ENCODE assay signal across 26 cellular contexts in genomic region chr9:134933076-134933659, GRCh38. TPM values are rescaled to one million over a fixed set of nuclear protein-coding genes. Genes with fewer than 3 reads are reported as not detected.
"Had no signal": no experiment of that assay in that cellular context is flagged by ENCODE, and none has a peak within 500 bp of the region (broad histone marks: within the 10 kb centered on the region; RNA-seq: fewer than 3 reads in every experiment).

No MANE protein-coding gene starts in this region.

- ATAC-seq: activated T-cell treated with anti-CD3 and anti-CD28 coated beads, Interleukin-2, amount 50 U/mL, for 72 hours; naive thymus-derived CD4-positive, alpha-beta T cell had no signal

- H3K4me3 Mint-ChIP-seq: activated naive CD4-positive, alpha-beta T cell treated with anti-CD3 and anti-CD28 coated beads, Interleukin-2, amount 50 U/mL, for 24 hours; activated T-cell treated with anti-CD3 and anti-CD28 coated beads, Interleukin-2, amount 50 U/mL, for 72 hours; endodermal cell; naive thymus-derived CD4-positive, alpha-beta T cell; T-helper 1 cell treated with Interleukin-12 subunit alpha and Interleukin-12 subunit beta and Interleukin-4 antibody, amounts not matched to agents 30 μg/mL and 1 μg/mL, for 36 hours had no signal

- H3K4me1 Mint-ChIP-seq: activated naive CD4-positive, alpha-beta T cell treated with anti-CD3 and anti-CD28 coated beads, Interleukin-2, amount 50 U/mL, for 24 hours had no signal

- H3K27me3 ChIP-seq: adrenal gland had no signal

- H3K36me3 ChIP-seq: adrenal gland, tibial artery had no signal

- H3K27ac ChIP-seq: adrenal gland, epithelial cell of prostate, tibial artery had no signal

- H3K4me3 ChIP-seq: adrenal gland, tibial artery had no signal

- DNase-seq: activated CD4-positive, alpha-beta T cell treated with anti-CD3 and anti-CD28 coated beads, Interleukin-2, amount 50 U/mL, for 1 hour; activated CD4-positive, CD25-positive, alpha-beta regulatory T cell treated with anti-CD3 and anti-CD28 coated beads, Interleukin-2, amount 50 U/mL, for 72 hours; activated CD8-positive, alpha-beta memory T cell treated with anti-CD3 and anti-CD28 coated beads, Interleukin-2, amount 50 U/mL, for 4 hours; activated gamma-delta T cell; activated T-cell treated with anti-CD3 and anti-CD28 coated beads, Interleukin-2, amount 50 U/mL, for 72 hours; adrenal gland; endodermal cell; foreskin fibroblast; hippocampal formation; mammary epithelial cell; naive thymus-derived CD4-positive, alpha-beta T cell; nucleus accumbens; stimulated activated CD4-positive, alpha-beta T cell treated with anti-CD3 and anti-CD28 coated beads, Interleukin-2, amount 100 ng/mL, for 24 hours; stimulated activated naive CD4-positive, alpha-beta T cell treated with Interleukin-2 at 50 U/mL for 16 hours; substantia nigra; tibial artery had no signal

- H3K9me3 ChIP-seq: adrenal gland, tibial artery had no signal

- H3K27ac Mint-ChIP-seq: activated naive CD4-positive, alpha-beta T cell treated with anti-CD3 and anti-CD28 coated beads, Interleukin-2, amount 50 U/mL, for 24 hours; activated T-cell treated with anti-CD3 and anti-CD28 coated beads, Interleukin-2, amount 50 U/mL, for 72 hours; endodermal cell; naive thymus-derived CD4-positive, alpha-beta T cell; progenitor cell of endocrine pancreas; T-helper 1 cell treated with Interleukin-12 subunit alpha and Interleukin-12 subunit beta and Interleukin-4 antibody, amounts not matched to agents 30 μg/mL and 1 μg/mL, for 36 hours had no signal

- FAIRE-seq: astrocyte, bronchial epithelial cell, islet of Langerhans had no signal

- H3K9me3 Mint-ChIP-seq: activated naive CD4-positive, alpha-beta T cell treated with anti-CD3 and anti-CD28 coated beads, Interleukin-2, amount 50 U/mL, for 24 hours; activated T-cell treated with anti-CD3 and anti-CD28 coated beads, Interleukin-2, amount 50 U/mL, for 72 hours; endodermal cell; T-helper 1 cell treated with Interleukin-12 subunit alpha and Interleukin-12 subunit beta and Interleukin-4 antibody, amounts not matched to agents 30 μg/mL and 1 μg/mL, for 36 hours had no signal

- H3K36me3 Mint-ChIP-seq: activated naive CD4-positive, alpha-beta T cell treated with anti-CD3 and anti-CD28 coated beads, Interleukin-2, amount 50 U/mL, for 24 hours; naive thymus-derived CD4-positive, alpha-beta T cell had no signal

RNA-seq across cellular contexts. Expression of gene FCN1, which starts 15.5 kb away (rescaled TPM):
- total RNA-seq: activated T-cell treated with anti-CD3 and anti-CD28 coated beads, Interleukin-2, amount 50 U/mL, for 72 hours; astrocyte; bronchial epithelial cell; endodermal cell; glomerular endothelial cell; mammary epithelial cell; progenitor cell of endocrine pancreas had no signal
- polyA plus RNA-seq: mammary epithelial cell had no signal

RNA-seq across cellular contexts. Expression of gene FCN2, which starts 52.6 kb away (rescaled TPM):
- total RNA-seq: activated T-cell treated with anti-CD3 and anti-CD28 coated beads, Interleukin-2, amount 50 U/mL, for 72 hours; astrocyte; bronchial epithelial cell; endodermal cell; glomerular endothelial cell; mammary epithelial cell; mononuclear cell; naive thymus-derived CD4-positive, alpha-beta T cell; progenitor cell of endocrine pancreas; urinary bladder had no signal
- polyA plus RNA-seq: mammary epithelial cell; naive thymus-derived CD4-positive, alpha-beta T cell had no signal
